ENCODE assay signal across 9 cellular contexts in the genomic region with DNA sequence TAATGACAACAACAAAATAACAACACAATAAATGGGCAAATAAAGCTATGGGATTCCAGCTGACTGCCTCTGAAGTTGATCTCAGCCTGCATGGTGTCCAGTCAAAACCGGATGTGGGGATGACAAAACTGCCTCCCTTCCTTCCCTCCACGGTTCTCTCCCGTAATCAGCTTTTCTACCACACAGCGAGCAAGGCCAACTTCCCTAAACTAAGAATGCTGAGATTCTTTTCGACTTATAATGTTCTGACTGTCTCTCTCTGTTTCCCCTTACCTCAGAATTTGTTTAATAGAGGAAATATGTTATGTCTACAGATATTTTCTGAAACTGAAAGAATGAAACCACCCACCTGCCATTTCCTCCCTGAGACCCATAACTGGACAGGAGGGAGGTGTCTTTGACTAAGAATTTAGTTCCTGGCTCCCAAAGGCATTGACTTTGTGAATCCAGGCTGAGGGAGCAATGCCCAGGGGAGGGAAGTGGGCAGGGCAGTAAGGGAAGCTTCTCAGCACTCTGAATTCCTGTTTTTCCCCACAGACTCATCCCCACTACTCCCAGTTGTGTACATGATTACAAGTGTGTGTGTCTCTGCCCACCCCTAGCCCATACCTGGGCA. TPM values are rescaled to one million over a fixed set of nuclear protein-coding genes. Genes with fewer than 3 reads are reported as not detected.
DNase-seq lines count a peak whose midpoint lies in the region; ATAC-seq and TF ChIP-seq lines count a peak whose summit lies in the region.
"Had no signal": no experiment of that assay in that cellular context is flagged by ENCODE, and none has a peak within 500 bp of the region (broad histone marks: within the 10 kb centered on the region; RNA-seq: fewer than 3 reads in every experiment).

No MANE protein-coding gene starts in this region.

- no peak overlapping the region for H3K4me3 Mint-ChIP-seq in osteocyte (ENCODE audit: unreplicated experiment)

- CTCF ChIA-PET in Panc1 (lab: Charles Lee) = no interaction called here

- peak; percentile 72 for ATAC-seq in HG02970 (IDR thresholded peaks at IDR 0.05; ENCODE audit: low FRiP score, unreplicated experiment)
- peak; percentile 85 for ATAC-seq in Panc1

- intact Hi-C loops in Panc1 (cut with micrococcal nuclease; ENCODE audit: unreplicated experiment) = no loop called here

- H3K9me3 ChIP-seq in Panc1 (ENCODE audit: control insufficient read depth, insufficient read depth, low read depth, low read length) = no peaks in the 10 kb centered on the region

- BruUV-seq in Panc1 (replicated peaks; lab: Mats Ljungman, UMichigan) = no TSS peak

- H3K4me1 Mint-ChIP-seq in osteocyte (ENCODE audit: unreplicated experiment) = peaks cover 20% of the 10 kb centered on the region

- peaks cover 4% of the 10 kb centered on the region; the same call in 1 of the 2 replicates for H3K4me1 ChIP-seq in Panc1 (ENCODE audit: control insufficient read depth, insufficient read depth, low read length)

- H3K36me3 ChIP-seq in Panc1 (ENCODE audit: control insufficient read depth, insufficient read depth, low read length) = no peaks in the 10 kb centered on the region

- peak overlapping the region in 1 of 2 experiments; percentile 33; a peak in 2 of 4 replicates for H3K4me3 ChIP-seq in Panc1 (ENCODE audit: low read depth in 2 of 2, low read length in 2 of 2)

- peak overlapping the region; percentile 11 for H3K27ac Mint-ChIP-seq in osteocyte (ENCODE audit: unreplicated experiment)

- peak; percentile 21 for DNase-seq in activated CD4-positive, alpha-beta T cell treated with anti-CD3 and anti-CD28 coated beads for 48 hours
- DNase-seq in activated CD4-positive, alpha-beta T cell treated with anti-CD3 and anti-CD28 coated beads, Interleukin-2, amount 50 U/mL, for 4 hours = no peak
- no peak for DNase-seq in Panc1 (ENCODE audit: low read depth, low spot score)
- no peak for DNase-seq in epithelial cell of prostate (ENCODE audit: low read depth, low spot score)
- DNase-seq in osteocyte (ENCODE audit: extremely low spot score, unreplicated experiment) = no peak
- DNase-seq in effector CD4-positive, alpha-beta T cell = no peak
- no peak for DNase-seq in NCI-H2081 treated with DMSO at 0.1 percent for 48 hours (lab: John Stamatoyannopoulos, UW)

- in situ Hi-C loops in Panc1 (cut with HindIII; ENCODE audit: low pct_unique_long_range_greater_than_20kb, low sequenced_read_pairs) = no loop called here

- H3K27ac ChIP-seq in Panc1 (ENCODE audit: low read length) (peak overlapping the region; percentile 48; the same call in 1 of the 2 replicates), epithelial cell of prostate (peak overlapping the region; percentile 17)

- POLR2A ChIA-PET in Panc1 (lab: Charles Lee) = no interaction called here

- TF ChIP-seq CTCF in Panc1 (IDR thresholded peaks at IDR 0.05) = no peak
- no peak for TF ChIP-seq CTCF in osteocyte (IDR thresholded peaks at IDR 0.05)

- H3K27me3 Mint-ChIP-seq in osteocyte (ENCODE audit: unreplicated experiment) = no peaks in the 10 kb centered on the region

- no peaks in the 10 kb centered on the region for H3K27me3 ChIP-seq in Panc1 (ENCODE audit: control insufficient read depth, insufficient read depth, low read length)

- no peaks in the 10 kb centered on the region for H3K9me3 Mint-ChIP-seq in osteocyte (ENCODE audit: unreplicated experiment)

- no peaks in the 10 kb centered on the region for H3K36me3 Mint-ChIP-seq in osteocyte (ENCODE audit: unreplicated experiment)

RNA-seq across cellular contexts. Expression of a gene that starts 1.0 kb away (rescaled TPM):
- total RNA-seq in Panc1 (2021; ENCODE audit: unreplicated experiment) (0.41 TPM), osteocyte (0.42 and 0.48 TPM in 2 replicates)
- not detected for polyA plus RNA-seq in Panc1 (2012; ENCODE audit: insufficient read length)

RNA-seq across cellular contexts. Expression of a gene that starts 22.8 kb away (rescaled TPM):
- total RNA-seq in Panc1 (2021; ENCODE audit: unreplicated experiment) (0.05 TPM), osteocyte (not detected in 2 replicates)
- polyA plus RNA-seq in Panc1 (2012; ENCODE audit: insufficient read length) = not detected
- total RNA-seq: activated CD8-positive, alpha-beta memory T cell treated with anti-CD3 and anti-CD28 coated beads for 36 hours had no signal

RNA-seq across cellular contexts. Expression of a gene that starts 51.0 kb away (rescaled TPM):
- 1.1 TPM for total RNA-seq in Panc1 (2021; ENCODE audit: unreplicated experiment)
- polyA plus RNA-seq in Panc1 (2012; ENCODE audit: insufficient read length) = 0.29 TPM
- total RNA-seq in osteocyte = 2.5 TPM in 2 replicates
